In the genomic region with DNA sequence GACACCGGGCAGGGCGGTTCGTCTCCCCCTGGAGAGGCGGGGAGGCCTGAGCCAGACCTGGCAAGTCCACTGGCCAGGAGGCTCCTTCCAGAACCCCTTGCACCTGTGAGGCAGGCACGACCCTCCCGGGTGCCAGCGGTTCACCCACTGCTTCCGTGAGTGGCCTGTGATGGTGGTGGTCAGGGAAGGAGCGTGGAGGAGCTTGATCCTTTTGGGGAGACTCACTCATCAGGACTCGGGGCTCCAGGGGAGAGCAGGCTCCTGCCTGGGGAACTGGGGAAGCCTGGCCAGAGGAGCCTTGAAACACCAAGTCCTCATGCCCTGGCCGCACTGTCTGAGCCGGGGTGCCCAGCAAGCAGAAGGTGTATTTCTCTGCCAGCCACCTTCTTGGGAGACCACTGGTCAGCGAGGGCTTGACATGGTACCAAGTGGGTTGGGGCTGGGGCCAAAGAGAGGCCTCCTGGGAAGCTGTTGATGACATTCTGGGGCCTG, we compare ENCODE assay signal across 1 cellular context.
TF ChIP-seq lines count a peak whose summit lies in the region.

No MANE protein-coding gene starts in this region.

TF ChIP-seq in endothelial cell of umbilical vein, 7 proteins besides CTCF, POLR2A, EP300 and RAD21:
- TF ChIP-seq EZH2 (IDR thresholded peaks at IDR 0.05; ENCODE audit: borderline replicate concordance, low read depth, low read length, severe bottlenecking) (no peak), POLR2AphosphoS5 (IDR thresholded peaks at IDR 0.05; ENCODE audit: insufficient read depth, low read depth, low read length) (no peak), MYC (IDR thresholded peaks at IDR 0.05; ENCODE audit: low read depth, low read length) (no peak), GATA2 (IDR thresholded peaks at IDR 0.05; ENCODE audit: insufficient read depth, insufficient read length, low read depth, low read length) (no peak), JUN (IDR thresholded peaks at IDR 0.05; ENCODE audit: borderline replicate concordance, insufficient read depth, insufficient read length, low read depth) (no peak), FOS (IDR thresholded peaks at IDR 0.05; ENCODE audit: borderline replicate concordance, insufficient read depth, low read length) (no peak)
- TF ChIP-seq, protein P1, sequence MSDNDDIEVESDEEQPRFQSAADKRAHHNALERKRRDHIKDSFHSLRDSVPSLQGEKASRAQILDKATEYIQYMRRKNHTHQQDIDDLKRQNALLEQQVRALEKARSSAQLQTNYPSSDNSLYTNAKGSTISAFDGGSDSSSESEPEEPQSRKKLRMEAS (IDR thresholded peaks at IDR 0.05; ENCODE audit: insufficient read depth, insufficient read length) = no peak
